ENCODE assay signal across 26 cellular contexts in genomic region chr13:113559901-113560644, GRCh38. TPM values are rescaled to one million over a fixed set of nuclear protein-coding genes. Genes with fewer than 3 reads are reported as not detected.
DNase-seq lines count a peak whose midpoint lies in the region; ATAC-seq and TF ChIP-seq lines count a peak whose summit lies in the region.
"Had no signal": no experiment of that assay in that cellular context is flagged by ENCODE, and none has a peak within 500 bp of the region (broad histone marks: within the 10 kb centered on the region; RNA-seq: fewer than 3 reads in every experiment).

No MANE protein-coding gene starts in this region.

- H3K4me1 Mint-ChIP-seq in activated CD8-positive, alpha-beta memory T cell treated with anti-CD3 and anti-CD28 coated beads, Interleukin-2, amount 10 ng/mL, durations not matched to agents 7 days and 5 days = peaks cover 1% of the 10 kb centered on the region
- H3K4me1 Mint-ChIP-seq in type B pancreatic cell (ENCODE audit: unreplicated experiment) = peaks cover 9% of the 10 kb centered on the region
- H3K4me1 Mint-ChIP-seq: activated naive CD4-positive, alpha-beta T cell treated with anti-CD3 and anti-CD28 coated beads, Interleukin-2, amount 10 ng/mL, durations not matched to agents 7 days and 5 days had no signal

- H3K27me3 ChIP-seq in brain microvascular endothelial cell (replicated peaks) = no peaks in the 10 kb centered on the region
- H3K27me3 ChIP-seq: tibial nerve had no signal

- intact Hi-C loops in lower leg skin (cut with DNase I; ENCODE audit: low total_unique reads) = no loop called here

- no peak overlapping the region for H3K27ac ChIP-seq in brain microvascular endothelial cell
- H3K27ac ChIP-seq: C4-2B, epithelial cell of prostate, tibial nerve had no signal

- no peak overlapping the region for H3K27ac Mint-ChIP-seq in activated CD8-positive, alpha-beta memory T cell treated with anti-CD3 and anti-CD28 coated beads, Interleukin-2, amount 10 ng/mL, durations not matched to agents 7 days and 5 days
- H3K27ac Mint-ChIP-seq in type B pancreatic cell = no peak overlapping the region
- H3K27ac Mint-ChIP-seq: activated naive CD4-positive, alpha-beta T cell treated with anti-CD3 and anti-CD28 coated beads, Interleukin-2, amount 10 ng/mL, durations not matched to agents 7 days and 5 days; mesothelial cell of epicardium; T-helper 2 cell treated with Interferon-gamma antibody and Interleukin-4, amounts not matched to agents 5 μg/mL and 100 μg/mL, for 36 hours had no signal

- no peaks in the 10 kb centered on the region for H3K9me3 Mint-ChIP-seq in activated CD8-positive, alpha-beta memory T cell treated with anti-CD3 and anti-CD28 coated beads, Interleukin-2, amount 10 ng/mL, durations not matched to agents 7 days and 5 days (ENCODE audit: low read depth)
- H3K9me3 Mint-ChIP-seq in type B pancreatic cell = no peaks in the 10 kb centered on the region
- H3K9me3 Mint-ChIP-seq: activated naive CD4-positive, alpha-beta T cell treated with anti-CD3 and anti-CD28 coated beads, Interleukin-2, amount 10 ng/mL, durations not matched to agents 7 days and 5 days; activated T-cell treated with anti-CD3 and anti-CD28 coated beads, Interleukin-2, amount 50 U/mL, for 4 hours; IgD-negative memory B cell; mesothelial cell of epicardium; T-helper 2 cell treated with Interferon-gamma antibody and Interleukin-4, amounts not matched to agents 5 μg/mL and 100 μg/mL, for 36 hours had no signal

- H3K4me3 ChIP-seq in lower leg skin (ENCODE audit: low read depth, poor library complexity, severe bottlenecking) (no peak overlapping the region), brain microvascular endothelial cell (ENCODE audit: low read depth, low read length) (no peak overlapping the region)
- H3K4me3 ChIP-seq: tibial nerve had no signal

- ATAC-seq in activated CD8-positive, alpha-beta memory T cell treated with anti-CD3 and anti-CD28 coated beads, Interleukin-2, amount 10 ng/mL, durations not matched to agents 7 days and 5 days = no peak
- ATAC-seq: activated T-cell treated with anti-CD3 and anti-CD28 coated beads, Interleukin-2, amount 50 U/mL, for 4 hours; sciatic nerve had no signal

- CTCF ChIA-PET in activated CD8-positive, alpha-beta memory T cell treated with anti-CD3 and anti-CD28 coated beads, Interleukin-2, amount 10 ng/mL, durations not matched to agents 7 days and 5 days (lab: Charles Lee) = no interaction called here

- TF ChIP-seq CTCF in lower leg skin (IDR thresholded peaks at IDR 0.05) = no peak
- TF ChIP-seq CTCF in type B pancreatic cell (conservative IDR thresholded peaks at IDR 0.05) = no peak
- no peak for TF ChIP-seq CTCF in brain microvascular endothelial cell (IDR thresholded peaks at IDR 0.05; ENCODE audit: low read depth, low read length, missing control alignments)

- no peak for TF ChIP-seq POLR2A in lower leg skin (IDR thresholded peaks at IDR 0.05)

- peak; percentile 32 for DNase-seq in activated CD8-positive, alpha-beta memory T cell treated with anti-CD3 and anti-CD28 coated beads for 24 hours
- no peak for DNase-seq in activated CD8-positive, alpha-beta memory T cell treated with anti-CD3 and anti-CD28 coated beads, Interleukin-2, amount 50 U/mL, for 4 hours
- DNase-seq in activated CD8-positive, alpha-beta memory T cell treated with anti-CD3 and anti-CD28 coated beads, Interleukin-2, amount 10 ng/mL, durations not matched to agents 7 days and 5 days = peak; percentile 35
- peak; percentile 5 to 60 for DNase-seq in lower leg skin (ENCODE audit: low spot score in 2 of 2)
- DNase-seq in type B pancreatic cell (ENCODE audit: extremely low spot score, unreplicated experiment) = peak; percentile 60
- no peak for DNase-seq in activated CD4-positive, CD25-positive, alpha-beta regulatory T cell (lab: John Stamatoyannopoulos, UW)
- no peak for DNase-seq in brain microvascular endothelial cell
- no peak for DNase-seq in OCI-M1 (lab: John Stamatoyannopoulos, UW)
- DNase-seq: activated CD4-positive, alpha-beta T cell treated with anti-CD3 and anti-CD28 coated beads for 1 hour; activated naive CD4-positive, alpha-beta T cell treated with anti-CD3 and anti-CD28 coated beads, Interleukin-2, amount 10 ng/mL, durations not matched to agents 7 days and 5 days; activated T-cell treated with anti-CD3 and anti-CD28 coated beads, Interleukin-2, amount 50 U/mL, for 4 hours; amniotic stem cell; DMS53; effector CD8-positive, alpha-beta T cell; NCI-H1092 treated with DMSO at 0.1 percent for 48 hours; NCI-H1694 treated with DMSO at 0.1 percent for 48 hours; NCI-H82; SIG-M5; stimulated activated CD4-positive, alpha-beta T cell treated with anti-CD3 and anti-CD28 coated beads, Interleukin-4, amount 100 ng/mL, for 24 hours had no signal

- no peaks in the 10 kb centered on the region for H3K36me3 Mint-ChIP-seq in activated CD8-positive, alpha-beta memory T cell treated with anti-CD3 and anti-CD28 coated beads, Interleukin-2, amount 10 ng/mL, durations not matched to agents 7 days and 5 days
- H3K36me3 Mint-ChIP-seq in type B pancreatic cell = no peaks in the 10 kb centered on the region
- H3K36me3 Mint-ChIP-seq: activated naive CD4-positive, alpha-beta T cell treated with anti-CD3 and anti-CD28 coated beads, Interleukin-2, amount 10 ng/mL, durations not matched to agents 7 days and 5 days; mesothelial cell of epicardium had no signal

- no peaks in the 10 kb centered on the region for H3K36me3 ChIP-seq in brain microvascular endothelial cell (replicated peaks)

- WGBS in lower leg skin, 2 donors = 80 to 86% methylated on average over 31 to 56 of the region's 56 CpGs

- in situ Hi-C loops in brain microvascular endothelial cell (cut with HindIII; ENCODE audit: low pct_ligation_motif_present, low sequenced_read_pairs) = no loop called here

- peaks cover 5% of the 10 kb centered on the region for H3K27me3 Mint-ChIP-seq in activated CD8-positive, alpha-beta memory T cell treated with anti-CD3 and anti-CD28 coated beads, Interleukin-2, amount 10 ng/mL, durations not matched to agents 7 days and 5 days
- H3K27me3 Mint-ChIP-seq in type B pancreatic cell = no peaks in the 10 kb centered on the region
- H3K27me3 Mint-ChIP-seq: IgD-negative memory B cell had no signal

- no peak overlapping the region for H3K4me3 Mint-ChIP-seq in activated CD8-positive, alpha-beta memory T cell treated with anti-CD3 and anti-CD28 coated beads, Interleukin-2, amount 10 ng/mL, durations not matched to agents 7 days and 5 days
- no peak overlapping the region for H3K4me3 Mint-ChIP-seq in type B pancreatic cell
- H3K4me3 Mint-ChIP-seq: activated naive CD4-positive, alpha-beta T cell treated with anti-CD3 and anti-CD28 coated beads, Interleukin-2, amount 10 ng/mL, durations not matched to agents 7 days and 5 days; activated T-cell treated with anti-CD3 and anti-CD28 coated beads, Interleukin-2, amount 50 U/mL, for 4 hours; IgD-negative memory B cell; mesothelial cell of epicardium; T-helper 2 cell treated with Interferon-gamma antibody and Interleukin-4, amounts not matched to agents 5 μg/mL and 100 μg/mL, for 36 hours had no signal

RNA-seq across cellular contexts. Expression of gene TFDP1, which starts 24.5 kb away (rescaled TPM):
- 100 to 1,000 TPM; 168 to 175 TPM for total RNA-seq in activated CD8-positive, alpha-beta memory T cell treated with anti-CD3 and anti-CD28 coated beads, Interleukin-2, amount 10 ng/mL, durations not matched to agents 7 days and 5 days
- total RNA-seq in lower leg skin (10 to 100 TPM; 35.9 to 48.8 (median 41.9) TPM), type B pancreatic cell (ENCODE audit: low replicate concordance) (78.4 and 78.8 TPM in 2 replicates)

Comparison
In these comparisons a context has a peak if more than half of its experiments do, and no peak if none do; other contexts are left out.
1. DNase-seq: peak in activated CD8-positive, alpha-beta memory T cell treated with anti-CD3 and anti-CD28 coated beads for 24 hours (single experiment), activated CD8-positive, alpha-beta memory T cell treated with anti-CD3 and anti-CD28 coated beads, Interleukin-2, amount 10 ng/mL, durations not matched to agents 7 days and 5 days (single experiment), lower leg skin (2 of 2) and type B pancreatic cell (single experiment); none in activated CD8-positive, alpha-beta memory T cell treated with anti-CD3 and anti-CD28 coated beads, Interleukin-2, amount 50 U/mL, for 4 hours (single experiment), activated CD4-positive, CD25-positive, alpha-beta regulatory T cell (0 of 4), brain microvascular endothelial cell (single experiment) and OCI-M1 (single experiment).